Comparison of ENCODE assay signal across 33 cellular contexts in the genomic region with DNA sequence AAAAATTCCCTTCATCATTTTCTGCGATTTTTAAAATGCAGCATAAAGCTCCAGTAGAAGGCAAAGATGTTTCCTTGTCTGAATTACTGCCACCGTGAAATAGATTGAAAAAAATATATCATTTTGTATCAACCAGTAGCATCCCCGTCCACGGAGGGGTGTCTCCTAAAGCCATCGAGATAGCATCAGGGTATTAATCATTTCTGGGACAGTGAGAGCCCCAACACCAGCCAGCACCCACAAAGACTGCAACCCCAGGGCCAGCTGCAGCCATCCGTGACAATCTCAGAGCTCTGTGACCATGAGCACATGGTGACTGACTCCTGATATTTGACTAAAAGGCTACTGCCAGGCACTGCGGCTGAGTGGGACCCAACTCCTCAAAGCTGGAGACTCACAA.
"Had no signal": no experiment of that assay in that cellular context is flagged by ENCODE, and none has a peak within 500 bp of the region (broad histone marks: within the 10 kb centered on the region; RNA-seq: fewer than 3 reads in every experiment).

No MANE protein-coding gene starts in this region.

- H3K9me3 ChIP-seq: adrenal gland, body of pancreas had no signal

- H3K4me3 ChIP-seq: adrenal gland, body of pancreas, breast epithelium had no signal

- FAIRE-seq: astrocyte, TTC549 had no signal

- H3K4me1 ChIP-seq: adrenal gland, body of pancreas, breast epithelium had no signal

- DNase-seq: activated B cell treated with CpG ODN at 0.5 μM for 24 hours; activated CD4-positive, alpha-beta memory T cell treated with anti-CD3 and anti-CD28 coated beads for 36 hours; activated CD4-positive, alpha-beta T cell treated with anti-CD3 and anti-CD28 coated beads for 4 hours; activated CD4-positive, alpha-beta T cell treated with anti-CD3 and anti-CD28 coated beads, Interleukin-2, amount 10 ng/mL, durations not matched to agents 24 days and 14 days; activated CD4-positive, alpha-beta T cell treated with anti-CD3 and anti-CD28 coated beads, Interleukin-2, amount 50 U/mL, for 1 hour; activated CD4-positive, alpha-beta T cell treated with anti-CD3 and anti-CD28 coated beads, Interleukin-2, amount 50 U/mL, for 4 hours; activated CD4-positive, CD25-positive, alpha-beta regulatory T cell treated with anti-CD3 and anti-CD28 coated beads, Interleukin-2, amount 50 U/mL, for 72 hours; activated CD8-positive, alpha-beta memory T cell treated with anti-CD3 and anti-CD28 coated beads, Interleukin-2, amount 50 U/mL, for 4 hours; activated CD8-positive, alpha-beta T cell treated with anti-CD3 and anti-CD28 coated beads for 36 hours; activated effector memory CD4-positive, alpha-beta T cell treated with anti-CD3 and anti-CD28 coated beads, Interleukin-2, amount 50 U/mL, for 16 hours; activated gamma-delta T cell treated with Interleukin-2 at 50 U/mL for 16 hours; activated naive CD4-positive, alpha-beta T cell; activated naive CD4-positive, alpha-beta T cell treated with anti-CD3 and anti-CD28 coated beads for 36 hours; activated naive CD4-positive, alpha-beta T cell treated with anti-CD3 and anti-CD28 coated beads, Interleukin-2, amount 50 U/mL, for 16 hours; activated naive CD8-positive, alpha-beta T cell treated with anti-CD3 and anti-CD28 coated beads for 36 hours; activated T-cell treated with anti-CD3 and anti-CD28 coated beads for 4 hours; activated T-cell treated with anti-CD3 and anti-CD28 coated beads, Interleukin-2, amount 50 U/mL, for 1 hour; activated T-cell treated with anti-CD3 and anti-CD28 coated beads, Interleukin-2, amount 50 U/mL, for 4 hours; activated T-cell treated with anti-CD3 and anti-CD28 coated beads, Interleukin-2, amount 50 U/mL, for 72 hours; adrenal gland; amniotic stem cell; aorta; body of pancreas; brain microvascular endothelial cell; central memory CD4-positive, alpha-beta T cell; T-helper 2 cell; T-helper 9 cell had no signal

- H3K36me3 ChIP-seq: adrenal gland, brain microvascular endothelial cell, breast epithelium had no signal

- ATAC-seq: activated CD8-positive, alpha-beta T cell treated with anti-CD3 and anti-CD28 coated beads for 36 hours; activated naive CD4-positive, alpha-beta T cell treated with anti-CD3 and anti-CD28 coated beads, Interleukin-2, amount 50 U/mL, for 72 hours; activated T-cell treated with anti-CD3 and anti-CD28 coated beads, Interleukin-2, amount 50 U/mL, for 4 hours; activated T-cell treated with anti-CD3 and anti-CD28 coated beads, Interleukin-2, amount 50 U/mL, for 72 hours; activated T-helper 17 cell treated with anti-CD3 and anti-CD28 coated beads, Interleukin-2, amount 50 U/mL, for 72 hours; body of pancreas had no signal

- H3K27ac ChIP-seq: adrenal gland, body of pancreas, brain microvascular endothelial cell, breast epithelium, VCaP had no signal
